8 cellular contexts compared by ENCODE assay signal in the genomic region with DNA sequence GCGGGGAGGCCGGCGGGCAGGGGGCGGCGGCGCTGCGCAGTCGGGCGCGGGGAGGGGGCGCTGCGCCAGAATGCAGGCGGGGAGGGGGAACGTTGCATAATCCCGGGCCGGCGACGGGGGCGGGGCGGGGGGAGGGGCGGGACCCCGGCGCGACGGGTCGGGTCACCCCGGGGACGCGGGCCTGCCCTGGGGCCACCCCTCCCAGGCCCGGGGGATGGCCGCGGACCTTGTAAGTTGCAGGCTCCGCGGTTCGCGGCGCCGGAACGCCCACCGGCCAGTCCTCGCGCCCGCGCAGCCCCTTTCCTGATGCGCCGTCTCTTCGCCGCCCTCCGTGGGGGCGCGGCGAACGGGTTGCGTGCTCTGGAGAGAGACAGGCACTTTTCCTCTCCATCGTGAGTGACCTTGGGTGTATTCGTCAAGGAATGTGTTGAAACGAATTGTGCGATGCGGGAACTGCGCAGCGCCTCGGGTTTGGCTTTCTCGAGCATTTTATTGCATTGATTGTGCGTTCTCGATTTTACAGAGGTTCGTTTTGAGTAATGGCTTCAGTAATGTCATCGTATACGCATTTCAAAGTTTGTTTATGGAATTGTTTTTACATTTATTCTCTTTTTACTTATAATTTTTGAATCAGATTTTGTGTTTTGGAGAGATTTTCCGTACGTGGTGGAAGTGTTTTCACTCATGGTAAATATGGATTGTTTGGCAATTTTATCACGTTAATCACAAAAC. TPM values are rescaled to one million over a fixed set of nuclear protein-coding genes. Genes with fewer than 3 reads are reported as not detected.
DNase-seq lines count a peak whose midpoint lies in the region; ATAC-seq, FAIRE-seq and TF ChIP-seq lines count a peak whose summit lies in the region.

No MANE protein-coding gene starts in this region.

- H3K9ac ChIP-seq in ES-I3 (ENCODE audit: low read depth, low read length), result peak overlapping the region; percentile 96

- H3K4me3 ChIP-seq in Jurkat, Clone E6-1 (ENCODE audit: low read length), result peak overlapping the region; percentile 90
- H3K4me3 ChIP-seq in astrocyte of the cerebellum (ENCODE audit: low read depth, low read length), result peak overlapping the region; percentile 85

- FAIRE-seq in D721Med (lab: Jason Lieb, UNC), result no peak

- in situ Hi-C loops in astrocyte of the cerebellum (cut with HindIII; ENCODE audit: low sequenced_read_pairs), result no loop called here

- ATAC-seq in GM21717 (IDR thresholded peaks at IDR 0.05; ENCODE audit: unreplicated experiment), result peak; percentile 31

- H3K9me3 ChIP-seq in ES-I3 (ENCODE audit: control insufficient read depth, insufficient read depth, low read length), result no peaks in the 10 kb centered on the region

- peak; percentile 30 for DNase-seq in Jurkat, Clone E6-1 (ENCODE audit: low read depth, low spot score)
- DNase-seq in SW 1271 (lab: John Stamatoyannopoulos, UW), result peak; percentile 3 to 63
- DNase-seq in astrocyte of the cerebellum (ENCODE audit: low read depth), result no peak
- peak; percentile 33 to 64 for DNase-seq in hippocampal formation (lab: John Stamatoyannopoulos, UW)
- peak; percentile 56 for DNase-seq in putamen (ENCODE audit: low spot score)
- DNase-seq in D721Med (ENCODE audit: insufficient read length, low spot score), result no peak

- H3K4me1 ChIP-seq in ES-I3 (ENCODE audit: insufficient read depth, low read length), result peaks cover 14% of the 10 kb centered on the region

- H3K36me3 ChIP-seq in ES-I3 (ENCODE audit: insufficient read depth, low read length), result no peaks in the 10 kb centered on the region; the same call in 1 of the 2 replicates

- TF ChIP-seq CTCF in astrocyte of the cerebellum (IDR thresholded peaks at IDR 0.05; ENCODE audit: low read depth, low read length, missing control alignments) (no peak), D721Med (IDR thresholded peaks at IDR 0.05; ENCODE audit: insufficient read depth, missing control alignments) (no peak)

RNA-seq across cellular contexts. Expression of gene SPIN1, which starts 0.8 kb away (rescaled TPM):
- 58.7 TPM for polyA plus RNA-seq in Jurkat, Clone E6-1 (2012; ENCODE audit: insufficient read depth, insufficient read length)

Comparison
In these comparisons a context has a peak if more than half of its experiments do, and no peak if none do; other contexts are left out.
1. DNase-seq: peak in Jurkat, Clone E6-1 (single experiment), SW 1271 (2 of 2), hippocampal formation (2 of 2) and putamen (single experiment); none in astrocyte of the cerebellum (single experiment) and D721Med (single experiment).